ENCODE assay signal across 29 cellular contexts in the genomic region with DNA sequence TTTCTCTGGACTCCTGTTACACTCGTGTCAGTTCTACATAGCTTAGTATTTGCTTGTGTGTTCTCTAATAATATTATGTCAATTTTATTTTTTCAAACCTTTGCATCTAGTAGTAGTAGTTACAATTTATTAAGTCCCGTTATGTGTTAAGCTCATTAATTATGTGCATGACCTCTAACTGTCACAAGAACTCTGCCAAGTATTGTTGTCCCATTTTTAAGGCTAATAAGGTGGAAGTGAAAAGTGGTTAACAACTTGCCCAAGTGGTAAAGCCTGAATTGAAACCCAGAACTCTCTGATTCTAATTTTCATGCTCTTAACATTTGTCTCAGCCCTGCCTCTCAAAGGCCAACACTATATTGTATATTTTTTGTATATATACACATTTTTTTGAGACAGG.
"Had no signal": no experiment of that assay in that cellular context is flagged by ENCODE, and none has a peak within 500 bp of the region (broad histone marks: within the 10 kb centered on the region; RNA-seq: fewer than 3 reads in every experiment).

No MANE protein-coding gene starts in this region.

- H3K27ac ChIP-seq: Peyer's patch, SJSA1 had no signal

- ATAC-seq: PC-3 had no signal

- H3K4me3 ChIP-seq: Peyer's patch, SJSA1 had no signal

- H3K27me3 ChIP-seq: Peyer's patch, SJSA1 had no signal

- H3K4me2 ChIP-seq: SK-N-SH had no signal

- DNase-seq: Kasumi-1, MM.1S, MV-4-11, NCI-H1092, NCI-H1105, NCI-H1417 treated with DMSO at 0.1 percent for 48 hours, NCI-H1436 treated with DMSO at 0.1 percent for 48 hours, NCI-H1694 treated with DMSO at 0.1 percent for 48 hours, NCI-H187 treated with DMSO at 0.1 percent for 48 hours, NCI-H2029, NCI-H2081, NCI-H2171 treated with DMSO at 0.1 percent for 48 hours, NCI-H2227 treated with DMSO at 0.1 percent for 48 hours, NCI-H345, NCI-H446, NCI-H510A treated with DMSO at 0.1 percent for 48 hours, NCI-H524 treated with DMSO at 0.1 percent for 48 hours, NCI-H526 treated with DMSO at 0.1 percent for 48 hours, NCI-H774, OCI-M1, PC-3, Peyer's patch, Right ventricle myocardium superior, RPMI8226, SHP77 treated with DMSO at 0.1 percent for 48 hours, SK-N-SH, SW 1271, T-helper 1 cell had no signal

- H3K9me3 ChIP-seq: Peyer's patch, SJSA1, SK-N-SH had no signal

- H3K9ac ChIP-seq: SK-N-SH had no signal

- H3K9me2 ChIP-seq: SK-N-SH had no signal

- H3K36me3 ChIP-seq: Peyer's patch, SJSA1 had no signal

- H3K4me1 ChIP-seq: Peyer's patch, SJSA1 had no signal
